ENCODE assay signal across 9 cellular contexts in genomic region chrX:72021975-72022374, GRCh38.
DNase-seq lines count a peak whose midpoint lies in the region; TF ChIP-seq lines count a peak whose summit lies in the region.
"Had no signal": no experiment of that assay in that cellular context is flagged by ENCODE, and none has a peak within 500 bp of the region (broad histone marks: within the 10 kb centered on the region; RNA-seq: fewer than 3 reads in every experiment).

No MANE protein-coding gene starts in this region.

- H3K9me3 Mint-ChIP-seq in activated CD4-positive, alpha-beta memory T cell treated with anti-CD3 and anti-CD28 coated beads, Interleukin-2, amount 10 ng/mL, durations not matched to agents 7 days and 5 days, result no peaks in the 10 kb centered on the region
- H3K9me3 Mint-ChIP-seq: activated T-cell treated with anti-CD3 and anti-CD28 coated beads, Interleukin-2, amount 50 U/mL, for 24 hours had no signal

- H3K36me3 ChIP-seq in HEK293 (ENCODE audit: control insufficient read depth in 2 of 2, insufficient read depth in 1 of 2, low read length in 2 of 2) (no peaks in the 10 kb centered on the region), testis (ENCODE audit: low read depth, missing control alignments) (no peaks in the 10 kb centered on the region)

- CTCF ChIA-PET in HEK293 (lab: Yijun Ruan, JAX), result interaction anchor here (0.5 to 11.0 kb wide), 35 partner anchors 7 to 1836 kb away, joined by 3 to 174 read pairs (median 5); partner anchors contain the start of gene PIN4
- CTCF ChIA-PET in activated CD4-positive, alpha-beta memory T cell treated with anti-CD3 and anti-CD28 coated beads, Interleukin-2, amount 10 ng/mL, durations not matched to agents 7 days and 5 days (lab: Charles Lee), result interaction anchor here (0.8 to 7.4 kb wide), 18 partner anchors 9 to 159 kb away, joined by 3 to 95 read pairs (median 6); partner anchors contain the start of gene RTL5

- TF ChIP-seq POLR2A in testis (IDR thresholded peaks at IDR 0.05), result no peak

- DNase-seq in CD1c-positive myeloid dendritic cell (ENCODE audit: extremely low spot score) (peak; percentile 16), left kidney (ENCODE audit: low read depth, low spot score) (peak; percentile 44), GF-D8 (lab: John Stamatoyannopoulos, UW) (no peak), dorsolateral prefrontal cortex (no peak), pons (ENCODE audit: low spot score) (no peak), testis (no peak)
- peak; percentile 22 for DNase-seq in activated CD4-positive, alpha-beta memory T cell treated with anti-CD3 and anti-CD28 coated beads, Interleukin-2, amount 10 ng/mL, durations not matched to agents 7 days and 5 days
- DNase-seq: activated T-cell treated with anti-CD3 and anti-CD28 coated beads, Interleukin-2, amount 50 U/mL, for 24 hours had no signal

- H3K4me1 Mint-ChIP-seq in activated CD4-positive, alpha-beta memory T cell treated with anti-CD3 and anti-CD28 coated beads, Interleukin-2, amount 10 ng/mL, durations not matched to agents 7 days and 5 days, result peaks cover 34% of the 10 kb centered on the region

- POLR2A ChIA-PET in HEK293 (lab: Yijun Ruan, JAX), result interaction anchor here (1.1 kb wide), 1 partner anchor 217 kb away, joined by 4 read pairs; the partner anchor contains the start of gene ERCC6L
- POLR2A ChIA-PET in activated CD4-positive, alpha-beta memory T cell treated with anti-CD3 and anti-CD28 coated beads, Interleukin-2, amount 10 ng/mL, durations not matched to agents 7 days and 5 days (lab: Charles Lee), result interaction anchor here (1.1 to 5.7 kb wide), 2 partner anchors 30 to 104 kb away, joined by 3 to 35 read pairs; no protein-coding TSS in a partner anchor

- H3K4me1 ChIP-seq in HEK293 (ENCODE audit: control insufficient read depth, insufficient read depth, low read length), result no peaks in the 10 kb centered on the region
- H3K4me1 ChIP-seq in testis, result peaks cover 2% of the 10 kb centered on the region

- H3K9me3 ChIP-seq in HEK293 (ENCODE audit: control insufficient read depth, insufficient read depth, low read depth, low read length) (no peaks in the 10 kb centered on the region), testis (no peaks in the 10 kb centered on the region)

- H3K27me3 ChIP-seq in dorsolateral prefrontal cortex (peaks cover 0 to 94% (median 42%) of the 10 kb centered on the region in 45 donors), testis (no peaks in the 10 kb centered on the region)

- 71 to 75% methylated on average over 2 of the region's 2 CpGs for WGBS in testis, 2 donors

- H3K4me3 ChIP-seq in HEK293 (ENCODE audit: low read depth, low read length) (no peak overlapping the region), dorsolateral prefrontal cortex (no peak overlapping the region), testis (no peak overlapping the region)

- no peak overlapping the region for H3K27ac Mint-ChIP-seq in activated CD4-positive, alpha-beta memory T cell treated with anti-CD3 and anti-CD28 coated beads, Interleukin-2, amount 10 ng/mL, durations not matched to agents 7 days and 5 days
- H3K27ac Mint-ChIP-seq: activated T-cell treated with anti-CD3 and anti-CD28 coated beads, Interleukin-2, amount 50 U/mL, for 24 hours had no signal

- H3K27ac ChIP-seq in HEK293 (ENCODE audit: extremely low read depth, low read depth, low read length), result no peak overlapping the region
- no peak overlapping the region for H3K27ac ChIP-seq in dorsolateral prefrontal cortex
- no peak overlapping the region for H3K27ac ChIP-seq in testis

- no peak overlapping the region for H3K4me3 Mint-ChIP-seq in activated CD4-positive, alpha-beta memory T cell treated with anti-CD3 and anti-CD28 coated beads, Interleukin-2, amount 10 ng/mL, durations not matched to agents 7 days and 5 days
- H3K4me3 Mint-ChIP-seq: activated T-cell treated with anti-CD3 and anti-CD28 coated beads, Interleukin-2, amount 50 U/mL, for 24 hours had no signal

- H3K27me3 Mint-ChIP-seq in activated CD4-positive, alpha-beta memory T cell treated with anti-CD3 and anti-CD28 coated beads, Interleukin-2, amount 10 ng/mL, durations not matched to agents 7 days and 5 days, result peaks cover 37% of the 10 kb centered on the region

- intact Hi-C loops in dorsolateral prefrontal cortex (cut with DNase I), result no loop called here
- intact Hi-C loops in testis (cut with DNase I; ENCODE audit: low total_unique reads), result loop anchor here (5.0 kb wide), 1 partner anchor 100 kb away; no protein-coding TSS in a partner anchor

- TF ChIP-seq CTCF in HEK293 (tag by site-specific recombination; IDR thresholded peaks at IDR 0.05), result peak; percentile 35
- peak in 24 of 56 donors; percentile 7 to 48 (median 19) for TF ChIP-seq CTCF in dorsolateral prefrontal cortex (IDR thresholded peaks at IDR 0.05 in 54 of 56, conservative IDR thresholded peaks at IDR 0.05 in 2 of 56; ENCODE audit: low read depth in 1 of 56, partially characterized antibody in 56 of 56)
- no peak for TF ChIP-seq CTCF in testis (IDR thresholded peaks at IDR 0.05)

- H3K36me3 Mint-ChIP-seq in activated CD4-positive, alpha-beta memory T cell treated with anti-CD3 and anti-CD28 coated beads, Interleukin-2, amount 10 ng/mL, durations not matched to agents 7 days and 5 days (ENCODE audit: low read depth), result no peaks in the 10 kb centered on the region

TF ChIP-seq in HEK293, 187 proteins besides CTCF, POLR2A, EP300 and RAD21:
- no peak for TF ChIP-seq ZNF513 (tag by site-specific recombination; IDR thresholded peaks at IDR 0.05)
- no peak for TF ChIP-seq ZNF843 (tag by site-specific recombination; IDR thresholded peaks at IDR 0.05)
- no peak for TF ChIP-seq ZNF18 (tag by site-specific recombination; IDR thresholded peaks at IDR 0.05)
- TF ChIP-seq ZNF174 (tag by site-specific recombination; IDR thresholded peaks at IDR 0.05), result no peak
- TF ChIP-seq ZNF558 (tag by site-specific recombination; IDR thresholded peaks at IDR 0.05), result no peak
- no peak for TF ChIP-seq RBAK (tag by site-specific recombination; IDR thresholded peaks at IDR 0.05)
- TF ChIP-seq ZNF221 (tag by site-specific recombination; IDR thresholded peaks at IDR 0.05; ENCODE audit: borderline replicate concordance), result no peak
- no peak for TF ChIP-seq ZFP41 (tag by site-specific recombination; IDR thresholded peaks at IDR 0.05; ENCODE audit: borderline replicate concordance)
- TF ChIP-seq ZNF169 (tag by site-specific recombination; IDR thresholded peaks at IDR 0.05), result no peak
- TF ChIP-seq ZNF211 (tag by site-specific recombination; IDR thresholded peaks at IDR 0.05; ENCODE audit: low read depth), result no peak
- TF ChIP-seq, protein P1, sequence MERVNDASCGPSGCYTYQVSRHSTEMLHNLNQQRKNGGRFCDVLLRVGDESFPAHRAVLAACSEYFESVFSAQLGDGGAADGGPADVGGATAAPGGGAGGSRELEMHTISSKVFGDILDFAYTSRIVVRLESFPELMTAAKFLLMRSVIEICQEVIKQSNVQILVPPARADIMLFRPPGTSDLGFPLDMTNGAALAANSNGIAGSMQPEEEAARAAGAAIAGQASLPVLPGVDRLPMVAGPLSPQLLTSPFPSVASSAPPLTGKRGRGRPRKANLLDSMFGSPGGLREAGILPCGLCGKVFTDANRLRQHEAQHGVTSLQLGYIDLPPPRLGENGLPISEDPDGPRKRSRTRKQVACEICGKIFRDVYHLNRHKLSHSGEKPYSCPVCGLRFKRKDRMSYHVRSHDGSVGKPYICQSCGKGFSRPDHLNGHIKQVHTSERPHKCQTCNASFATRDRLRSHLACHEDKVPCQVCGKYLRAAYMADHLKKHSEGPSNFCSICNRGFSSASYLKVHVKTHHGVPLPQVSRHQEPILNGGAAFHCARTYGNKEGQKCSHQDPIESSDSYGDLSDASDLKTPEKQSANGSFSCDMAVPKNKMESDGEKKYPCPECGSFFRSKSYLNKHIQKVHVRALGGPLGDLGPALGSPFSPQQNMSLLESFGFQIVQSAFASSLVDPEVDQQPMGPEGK (tag by site-specific recombination; IDR thresholded peaks at IDR 0.05), result no peak
- no peak for TF ChIP-seq ZNF549 (tag by site-specific recombination; IDR thresholded peaks at IDR 0.05)
- no peak for TF ChIP-seq ZNF16 (tag by site-specific recombination; IDR thresholded peaks at IDR 0.05; ENCODE audit: low read depth)
TF ChIP-seq in HEK293: peak in this region for 0.

Comparison
In these comparisons a context has a peak if more than half of its experiments do, and no peak if none do; other contexts are left out.
1. DNase-seq: peak in CD1c-positive myeloid dendritic cell (single experiment), activated CD4-positive, alpha-beta memory T cell treated with anti-CD3 and anti-CD28 coated beads, Interleukin-2, amount 10 ng/mL, durations not matched to agents 7 days and 5 days (single experiment) and left kidney (single experiment); none in GF-D8 (single experiment), dorsolateral prefrontal cortex (0 of 10), pons (single experiment) and testis (single experiment).